Comparison of ENCODE assay signal across 8 cellular contexts in genomic region chr7:44885394-44886317, GRCh38. TPM values are rescaled to one million over a fixed set of nuclear protein-coding genes. Genes with fewer than 3 reads are reported as not detected.
DNase-seq lines count a peak whose midpoint lies in the region; ATAC-seq and TF ChIP-seq lines count a peak whose summit lies in the region.

Gene PURB, minus strand, starts transcription at chr7:44885530. Its CDS starts 182 bp downstream, at chr7:44885348.

- H3K4me2 ChIP-seq in H9 (ENCODE audit: insufficient read depth, insufficient read length, low read length), result peak within 1 kb of the TSS; percentile 94

- peaks cover 12% of the 10 kb centered on the region for H3K23me2 ChIP-seq in H9 (ENCODE audit: insufficient read length, low read depth, low read length, poor library complexity, severe bottlenecking)

- peaks cover 11% of the 10 kb centered on the region; the same call in 1 of the 2 replicates for H3K79me2 ChIP-seq in H9 (ENCODE audit: insufficient read depth, low read length)

- H3K27me3 Mint-ChIP-seq in H9 (ENCODE audit: low read depth), result peaks cover 4% of the 10 kb centered on the region; the same call in 1 of the 2 replicates
- no peaks in the 10 kb centered on the region for H3K27me3 Mint-ChIP-seq in natural killer cell treated with Interleukin-12 subunit alpha and Interleukin-12 subunit beta and Interleukin-15 and Interleukin-18, amount 100 ng/mL, for 72 hours

- no peak within 1 kb of the TSS for H2BK12ac ChIP-seq in H9 (ENCODE audit: insufficient read length, low read depth, low read length)

- H3K79me1 ChIP-seq in H9 (ENCODE audit: insufficient read depth, low read depth, low read length, poor library complexity, severe bottlenecking), result peaks cover 5% of the 10 kb centered on the region

- no peaks in the 10 kb centered on the region for H4K20me1 ChIP-seq in H9 (ENCODE audit: control insufficient read depth, insufficient read depth, insufficient read length)

- no peak within 1 kb of the TSS for H2BK20ac ChIP-seq in H9 (ENCODE audit: low read depth, low read length, poor library complexity, severe bottlenecking)

- peak within 1 kb of the TSS; percentile 70 for H3K27ac ChIP-seq in H9 (ENCODE audit: insufficient read length, low read depth, low read length)

- H2BK5ac ChIP-seq in H9 (ENCODE audit: insufficient read length, low read length), result peak within 1 kb of the TSS; percentile 4

- peak within 1 kb of the TSS; percentile 13 for H4K5ac ChIP-seq in H9 (ENCODE audit: insufficient read length, low read depth, low read length)

- no peak within 1 kb of the TSS for H4K8ac ChIP-seq in H9 (replicated peaks; ENCODE audit: insufficient read length, low read depth, low read length)

- H3K4me3 ChIP-seq in fibroblast of pulmonary artery (replicated peaks; ENCODE audit: low read depth, low read length), result peak within 1 kb of the TSS; percentile 85

- peaks cover 36 to 39% of the 10 kb centered on the region in 2 experiments for H3K4me1 Mint-ChIP-seq in H9
- peaks cover 37 to 55% of the 10 kb centered on the region in 2 donors for H3K4me1 Mint-ChIP-seq in natural killer cell treated with Interleukin-12 subunit alpha and Interleukin-12 subunit beta and Interleukin-15 and Interleukin-18, amount 100 ng/mL, for 72 hours (ENCODE audit: low read depth in 2 of 2)

- no peaks in the 10 kb centered on the region; a peak in 2 of 5 replicates for H3K9me3 Mint-ChIP-seq in H9
- no peaks in the 10 kb centered on the region for H3K9me3 Mint-ChIP-seq in natural killer cell treated with Interleukin-12 subunit alpha and Interleukin-12 subunit beta and Interleukin-15 and Interleukin-18, amount 100 ng/mL, for 72 hours

- H3K14ac ChIP-seq in H9 (ENCODE audit: insufficient read depth, low read length), result peak within 1 kb of the TSS; percentile 90

- no CpG with 5 or more reads among the region's 72 CpGs for WGBS in H9 (ENCODE audit: extremely low coverage, insufficient read length, low lambda C conversion rate)

- peaks cover 13 to 26% (median 26%) of the 10 kb centered on the region in 3 experiments for H3K36me3 Mint-ChIP-seq in H9 (ENCODE audit: insufficient read depth in 1 of 3, low read depth in 3 of 3)
- peaks cover 13% of the 10 kb centered on the region for H3K36me3 Mint-ChIP-seq in natural killer cell treated with Interleukin-12 subunit alpha and Interleukin-12 subunit beta and Interleukin-15 and Interleukin-18, amount 100 ng/mL, for 72 hours

- peak; percentile 95 to 97 for ATAC-seq in natural killer cell treated with Interleukin-12 subunit alpha and Interleukin-12 subunit beta and Interleukin-15 and Interleukin-18, amount 100 ng/mL, for 72 hours

- H3K4me3 Mint-ChIP-seq in H9, result peak within 1 kb of the TSS; percentile 91 to 98
- H3K4me3 Mint-ChIP-seq in natural killer cell treated with Interleukin-12 subunit alpha and Interleukin-12 subunit beta and Interleukin-15 and Interleukin-18, amount 100 ng/mL, for 72 hours, result peak within 1 kb of the TSS; percentile 100

- H3K4ac ChIP-seq in H9 (ENCODE audit: low read depth, low read length), result no peak within 1 kb of the TSS

- peak; percentile 95 for TF ChIP-seq POLR2A in Raji (IDR thresholded peaks at IDR 0.05; ENCODE audit: insufficient read depth, low read depth, low read length)

- DNase-seq in ELR (ENCODE audit: low read depth) (peak; percentile 100), H9 (peak; percentile 93), M059J (ENCODE audit: low read depth) (peak; percentile 99), fibroblast of pulmonary artery (ENCODE audit: low read depth) (peak; percentile 97)
- DNase-seq in activated T-helper 9 cell treated with anti-CD3 and anti-CD28 coated beads, Interleukin-2, amount 50 U/mL, for 16 hours (ENCODE audit: low read depth), result peak; percentile 95
- peak; percentile 98 for DNase-seq in natural killer cell treated with Interleukin-12 subunit alpha and Interleukin-12 subunit beta and Interleukin-15 and Interleukin-18, amount 100 ng/mL, for 72 hours (ENCODE audit: low spot score)
- peak; percentile 96 for DNase-seq in stimulated activated naive CD4-positive, alpha-beta T cell treated with Interleukin-2 at 50 U/mL for 16 hours (lab: John Stamatoyannopoulos, UW)

- H3K27me3 ChIP-seq in H9 (ENCODE audit: insufficient read depth, low read length), result no peaks in the 10 kb centered on the region

- H3K9ac ChIP-seq in H9 (ENCODE audit: extremely low read depth, insufficient read length, low read length), result peak within 1 kb of the TSS; percentile 97

- peak within 1 kb of the TSS; percentile 65 for H4K91ac ChIP-seq in H9 (ENCODE audit: insufficient read length, low read depth, low read length)

- H3K27ac Mint-ChIP-seq in H9, result peak within 1 kb of the TSS; percentile 99 to 100 (median 99)
- H3K27ac Mint-ChIP-seq in natural killer cell treated with Interleukin-12 subunit alpha and Interleukin-12 subunit beta and Interleukin-15 and Interleukin-18, amount 100 ng/mL, for 72 hours, result peak within 1 kb of the TSS; percentile 100

- no peak within 1 kb of the TSS for H3K23ac ChIP-seq in H9 (ENCODE audit: insufficient read length, low read depth, low read length)

- H2BK120ac ChIP-seq in H9 (ENCODE audit: low read depth, low read length, poor library complexity, severe bottlenecking), result no peak within 1 kb of the TSS

- peak within 1 kb of the TSS; percentile 95 for H3K18ac ChIP-seq in H9 (ENCODE audit: insufficient read length, low read depth, low read length)

- no peak within 1 kb of the TSS for H3T11ph ChIP-seq in H9 (ENCODE audit: low read length)

- H3K4me1 ChIP-seq in H9 (ENCODE audit: insufficient read depth, low read length), result peaks cover 6% of the 10 kb centered on the region; the same call in 1 of the 2 replicates

- TF ChIP-seq CTCF in H9 (conservative IDR thresholded peaks at IDR 0.05) (no peak), fibroblast of pulmonary artery (IDR thresholded peaks at IDR 0.05; ENCODE audit: low read length, missing control alignments) (no peak)

- no peaks in the 10 kb centered on the region for H3K9me3 ChIP-seq in H9 (ENCODE audit: control insufficient read depth, low read depth, low read length)

- peak within 1 kb of the TSS; percentile 58 for H3K56ac ChIP-seq in H9 (ENCODE audit: insufficient read length, low read depth, low read length)

- peak within 1 kb of the TSS; percentile 18 for H2AK5ac ChIP-seq in H9 (ENCODE audit: insufficient read length, low read length)

- H2AFZ ChIP-seq in H9 (ENCODE audit: low read length), result no peak within 1 kb of the TSS

- H2BK15ac ChIP-seq in H9 (ENCODE audit: low read depth, low read length), result no peak within 1 kb of the TSS; the same call in 1 of the 2 replicates

RNA-seq across cellular contexts. Expression of gene PURB, which starts in this region (rescaled TPM):
- total RNA-seq in H9 (2021), result 20.5 and 21.3 TPM in 2 replicates
- 16.4 and 30.5 TPM in 2 replicates for total RNA-seq in M059J (2014; rRNA removed; shearing (Covaris generic))
- total RNA-seq in natural killer cell treated with Interleukin-12 subunit alpha and Interleukin-12 subunit beta and Interleukin-15 and Interleukin-18, amount 100 ng/mL, for 72 hours, result 10 to 100 TPM; 39.1 to 41.8 TPM

Comparison
In these comparisons a context has a peak if more than half of its experiments do, and no peak if none do; other contexts are left out.
1. Peak in every context shown above with its lines: DNase-seq, ATAC-seq, H3K4me3 ChIP-seq and H3K27ac ChIP-seq.